ENCODE assay signal across 8 cellular contexts in genomic region chr2:64865831-64866146, GRCh38.
A peak's percentile ranks its signal among the peaks of the same experiment; 100 is the strongest.
DNase-seq lines count a peak whose midpoint lies in the region; FAIRE-seq and TF ChIP-seq lines count a peak whose summit lies in the region.

No MANE protein-coding gene starts in this region.

- TF ChIP-seq CTCF in RWPE1 (conservative IDR thresholded peaks at IDR 0.05; ENCODE audit: low read depth): peak; percentile 79
- no peak for TF ChIP-seq CTCF in fibroblast of mammary gland (conservative IDR thresholded peaks at IDR 0.05; ENCODE audit: control insufficient read depth, insufficient read depth, low read depth, low read length)
- no peak for TF ChIP-seq CTCF in GM20000 (IDR thresholded peaks at IDR 0.05; ENCODE audit: extremely low read depth, missing control alignments)

- TF ChIP-seq POLR2A in GM12892 (IDR thresholded peaks at IDR 0.05; ENCODE audit: low read depth, low read length): no peak

- CTCF ChIA-PET in RWPE1 (lab: Yijun Ruan, JAX): no interaction called here

- FAIRE-seq in GM12892 (lab: Jason Lieb, UNC): peak; percentile 17

- H3K27ac ChIP-seq in RWPE1 (peak overlapping the region; percentile 85), skin epidermis (peak overlapping the region in 7 of 21 experiments; percentile 36 to 98 (median 95))

- DNase-seq in GM12892 (ENCODE audit: insufficient read length) (no peak), RWPE1 (ENCODE audit: low spot score) (no peak), fibroblast of mammary gland (ENCODE audit: low read depth) (no peak), NCI-H345 (lab: John Stamatoyannopoulos, UW) (no peak), ACHN (no peak), GM20000 (ENCODE audit: low spot score) (no peak), SKM-1 treated with dmso at 0.1 percent for 144 hours (lab: John Stamatoyannopoulos, UW; ENCODE audit: unreplicated experiment) (no peak)

- in situ Hi-C loops in ACHN (cut with HindIII; ENCODE audit: low pct_ligation_motif_present, low pct_unique_long_range_greater_than_20kb, low sequenced_read_pairs): no loop called here

- POLR2A ChIA-PET in RWPE1 (lab: Yijun Ruan, JAX; ENCODE audit: low non-redundant PET): no interaction called here

- H3K4me3 ChIP-seq in fibroblast of mammary gland (ENCODE audit: control insufficient read depth, low read depth, low read length): peak overlapping the region; percentile 34
- H3K4me3 ChIP-seq in skin epidermis: peak overlapping the region in 5 of 7 experiments; percentile 37 to 61 (median 58)
